Comparison of ENCODE assay signal across 29 cellular contexts in the genomic region with DNA sequence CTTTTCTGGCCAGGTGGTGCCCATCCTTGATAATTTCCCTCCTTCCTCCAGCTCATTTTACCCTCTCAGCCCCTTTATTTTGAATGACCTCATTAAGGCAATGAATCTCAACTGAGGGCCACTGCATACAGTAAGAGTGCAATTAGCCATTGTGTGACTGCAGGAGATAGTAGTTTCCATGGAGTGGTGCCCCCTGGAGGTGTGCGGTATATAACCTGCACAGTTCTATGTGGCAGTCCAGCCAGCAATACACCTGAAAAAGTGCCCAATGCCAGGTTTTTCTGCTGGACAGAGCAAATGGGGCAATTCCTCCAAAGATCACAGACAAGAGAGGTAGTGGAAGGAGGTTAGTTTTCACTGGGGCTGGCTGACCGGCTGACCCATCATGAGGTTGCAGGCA. TPM values are rescaled to one million over a fixed set of nuclear protein-coding genes. Genes with fewer than 3 reads are reported as not detected.
DNase-seq lines count a peak whose midpoint lies in the region; ATAC-seq and TF ChIP-seq lines count a peak whose summit lies in the region.
"Had no signal": no experiment of that assay in that cellular context is flagged by ENCODE, and none has a peak within 500 bp of the region (broad histone marks: within the 10 kb centered on the region; RNA-seq: fewer than 3 reads in every experiment).

No MANE protein-coding gene starts in this region.

- no peaks in the 10 kb centered on the region for H3K9me3 Mint-ChIP-seq in neural progenitor cell
- H3K9me3 Mint-ChIP-seq in natural killer cell treated with Interleukin-12 subunit alpha and Interleukin-12 subunit beta and Interleukin-15 and Interleukin-18, amount 100 ng/mL, for 72 hours: no peaks in the 10 kb centered on the region
- H3K9me3 Mint-ChIP-seq: activated CD8-positive, alpha-beta T cell treated with anti-CD3 and anti-CD28 coated beads for 36 hours; activated naive CD4-positive, alpha-beta T cell treated with anti-CD3 and anti-CD28 coated beads for 36 hours; activated T-helper 1 cell treated with anti-CD3 and anti-CD28 coated beads, Interleukin-12 subunit alpha, Interleukin-12 subunit beta, Interleukin-2, Interleukin-4 antibody, amounts not matched to agents 30 ng/mL and 10 ng/mL and 1 ng/mL, durations not matched to agents 14 hours and 24 hours and 36 hours; memory B cell had no signal

- H3K27me3 Mint-ChIP-seq in neural progenitor cell (ENCODE audit: insufficient read depth, low read depth): peaks cover 4% of the 10 kb centered on the region
- peaks cover 5 to 9% of the 10 kb centered on the region in 2 donors for H3K27me3 Mint-ChIP-seq in natural killer cell treated with Interleukin-12 subunit alpha and Interleukin-12 subunit beta and Interleukin-15 and Interleukin-18, amount 100 ng/mL, for 72 hours
- H3K27me3 Mint-ChIP-seq: activated CD8-positive, alpha-beta T cell treated with anti-CD3 and anti-CD28 coated beads for 36 hours had no signal

- CTCF ChIA-PET in A673 (lab: Charles Lee): no interaction called here
- CTCF ChIA-PET in PC-3 (lab: Charles Lee): no interaction called here

- H3K27ac Mint-ChIP-seq in neural progenitor cell: no peak overlapping the region
- H3K27ac Mint-ChIP-seq in natural killer cell treated with Interleukin-12 subunit alpha and Interleukin-12 subunit beta and Interleukin-15 and Interleukin-18, amount 100 ng/mL, for 72 hours: no peak overlapping the region
- H3K27ac Mint-ChIP-seq: activated CD8-positive, alpha-beta T cell treated with anti-CD3 and anti-CD28 coated beads for 36 hours; activated naive CD4-positive, alpha-beta T cell treated with anti-CD3 and anti-CD28 coated beads for 36 hours; activated T-helper 1 cell treated with anti-CD3 and anti-CD28 coated beads, Interleukin-12 subunit alpha, Interleukin-12 subunit beta, Interleukin-2, Interleukin-4 antibody, amounts not matched to agents 30 ng/mL and 10 ng/mL and 1 ng/mL, durations not matched to agents 14 hours and 24 hours and 36 hours; memory B cell had no signal

- no peak overlapping the region for H3K27ac ChIP-seq in A673 (ENCODE audit: low read depth, low read length, poor library complexity, severe bottlenecking)
- H3K27ac ChIP-seq in DOHH2 (ENCODE audit: low read depth, low read length): no peak overlapping the region
- H3K27ac ChIP-seq in PC-3 (ENCODE audit: low read length): no peak overlapping the region
- H3K27ac ChIP-seq in neural progenitor cell: no peak overlapping the region
- no peak overlapping the region for H3K27ac ChIP-seq in effector memory CD4-positive, alpha-beta T cell (ENCODE audit: insufficient read depth, low read length, poor library complexity, severe bottlenecking)
- H3K27ac ChIP-seq: pancreas, spleen, testis, uterus had no signal

- no peak overlapping the region for H3K4me3 Mint-ChIP-seq in neural progenitor cell
- no peak overlapping the region for H3K4me3 Mint-ChIP-seq in natural killer cell treated with Interleukin-12 subunit alpha and Interleukin-12 subunit beta and Interleukin-15 and Interleukin-18, amount 100 ng/mL, for 72 hours
- H3K4me3 Mint-ChIP-seq: activated CD8-positive, alpha-beta T cell treated with anti-CD3 and anti-CD28 coated beads for 36 hours; activated naive CD4-positive, alpha-beta T cell treated with anti-CD3 and anti-CD28 coated beads for 36 hours; activated T-helper 1 cell treated with anti-CD3 and anti-CD28 coated beads, Interleukin-12 subunit alpha, Interleukin-12 subunit beta, Interleukin-2, Interleukin-4 antibody, amounts not matched to agents 30 ng/mL and 10 ng/mL and 1 ng/mL, durations not matched to agents 14 hours and 24 hours and 36 hours; memory B cell had no signal

- H3K4me3 ChIP-seq in A673 (ENCODE audit: low read depth, low read length, poor library complexity, severe bottlenecking): no peak overlapping the region
- no peak overlapping the region for H3K4me3 ChIP-seq in DOHH2 (ENCODE audit: low read length)
- H3K4me3 ChIP-seq in PC-3 (ENCODE audit: low read length): no peak overlapping the region
- no peak overlapping the region for H3K4me3 ChIP-seq in neural progenitor cell
- no peak overlapping the region for H3K4me3 ChIP-seq in effector memory CD4-positive, alpha-beta T cell (ENCODE audit: insufficient read depth, low read depth, low read length, poor library complexity, severe bottlenecking)
- H3K4me3 ChIP-seq: pancreas, Peyer's patch, spleen, testis, uterus had no signal

- POLR2A ChIA-PET in A673 (lab: Charles Lee; ENCODE audit: low non-redundant PET) (no interaction called here), PC-3 (lab: Charles Lee; ENCODE audit: unreplicated experiment) (no interaction called here)

- H3K9me3 ChIP-seq in A673 (ENCODE audit: low read depth, low read length, poor library complexity, severe bottlenecking) (no peaks in the 10 kb centered on the region), DOHH2 (ENCODE audit: control insufficient read depth, insufficient read depth, low read length) (no peaks in the 10 kb centered on the region), PC-3 (ENCODE audit: low read length) (no peaks in the 10 kb centered on the region), neural progenitor cell (ENCODE audit: low read depth) (no peaks in the 10 kb centered on the region)
- H3K9me3 ChIP-seq in effector memory CD4-positive, alpha-beta T cell (ENCODE audit: control insufficient read depth, low read length): no peaks in the 10 kb centered on the region
- H3K9me3 ChIP-seq: BE2C, pancreas, Peyer's patch, spleen, testis, uterus had no signal

- peaks cover 11% of the 10 kb centered on the region for H3K4me1 Mint-ChIP-seq in neural progenitor cell
- no peaks in the 10 kb centered on the region for H3K4me1 Mint-ChIP-seq in natural killer cell treated with Interleukin-12 subunit alpha and Interleukin-12 subunit beta and Interleukin-15 and Interleukin-18, amount 100 ng/mL, for 72 hours (ENCODE audit: low read depth in 2 of 2)
- H3K4me1 Mint-ChIP-seq: memory B cell had no signal

- DNase-seq in A673 (ENCODE audit: low spot score) (no peak), PC-3 (no peak), neural progenitor cell (ENCODE audit: low spot score) (no peak), NCI-H1417 (lab: John Stamatoyannopoulos, UW) (no peak)
- DNase-seq in effector memory CD4-positive, alpha-beta T cell: no peak
- no peak for DNase-seq in natural killer cell treated with Interleukin-12 subunit alpha and Interleukin-12 subunit beta and Interleukin-15 and Interleukin-18, amount 100 ng/mL, for 72 hours (ENCODE audit: low spot score)
- DNase-seq: activated CD8-positive, alpha-beta memory T cell treated with anti-CD3 and anti-CD28 coated beads, Interleukin-2, amount 50 U/mL, for 48 hours; activated CD8-positive, alpha-beta T cell treated with anti-CD3 and anti-CD28 coated beads for 36 hours; activated naive CD4-positive, alpha-beta T cell treated with anti-CD3 and anti-CD28 coated beads for 36 hours; BE2C; cerebellar nuclear complex; hypothalamus; NCI-H1048; NCI-H187 treated with DMSO at 0.1 percent for 48 hours; NCI-H2227 treated with DMSO at 0.1 percent for 48 hours; NCI-H526; pancreas; Peyer's patch; SHP77 treated with DMSO at 0.1 percent for 48 hours; spleen; stimulated activated CD4-positive, alpha-beta T cell treated with anti-CD3 and anti-CD28 coated beads, Interleukin-2, amount 100 ng/mL, for 24 hours; stimulated activated naive CD8-positive, alpha-beta T cell treated with anti-CD3 and anti-CD28 coated beads, Interleukin-15, Interleukin-2, amounts not matched to agents 100 U/mL and 50 U/mL, for 24 hours; testis; uterus had no signal

- H3K9ac ChIP-seq in PC-3 (ENCODE audit: low read length): no peak overlapping the region
- H3K9ac ChIP-seq in neural progenitor cell: no peak overlapping the region

- H4K20me1 ChIP-seq in DOHH2 (ENCODE audit: control insufficient read depth, insufficient read depth, low read depth, low read length): no peaks in the 10 kb centered on the region
- H4K20me1 ChIP-seq in PC-3 (ENCODE audit: low read length): no peaks in the 10 kb centered on the region
- no peaks in the 10 kb centered on the region for H4K20me1 ChIP-seq in neural progenitor cell (ENCODE audit: low read depth)

- intact Hi-C loops in A673 (cut with micrococcal nuclease; ENCODE audit: unreplicated experiment) (no loop called here), PC-3 (cut with micrococcal nuclease) (no loop called here)

- no peak overlapping the region for H3K4me2 ChIP-seq in DOHH2 (ENCODE audit: low read length)
- no peak overlapping the region for H3K4me2 ChIP-seq in PC-3 (ENCODE audit: low read length)
- H3K4me2 ChIP-seq in neural progenitor cell: no peak overlapping the region

- H2AFZ ChIP-seq in PC-3 (ENCODE audit: low read length) (no peak overlapping the region), neural progenitor cell (replicated peaks) (no peak overlapping the region)

- H3K27me3 ChIP-seq in A673 (replicated peaks; ENCODE audit: insufficient read depth, low read depth, low read length, poor library complexity): no peaks in the 10 kb centered on the region
- H3K27me3 ChIP-seq in DOHH2 (ENCODE audit: control insufficient read depth, low read length): 0 out of 2 replicates have a peak, but pooled peaks cover 2% of the 10 kb centered on the region
- peaks cover 25% of the 10 kb centered on the region for H3K27me3 ChIP-seq in PC-3 (ENCODE audit: low read length)
- H3K27me3 ChIP-seq in neural progenitor cell: no peaks in the 10 kb centered on the region
- H3K27me3 ChIP-seq in effector memory CD4-positive, alpha-beta T cell (replicated peaks; ENCODE audit: control insufficient read depth, insufficient read depth, low read length, poor library complexity, severe bottlenecking): no peaks in the 10 kb centered on the region
- H3K27me3 ChIP-seq: BE2C, pancreas, Peyer's patch, testis, uterus had no signal

- H3K36me3 ChIP-seq in A673 (ENCODE audit: insufficient read depth, low read length, poor library complexity, severe bottlenecking): no peaks in the 10 kb centered on the region
- H3K36me3 ChIP-seq in DOHH2 (ENCODE audit: control insufficient read depth, low read length): no peaks in the 10 kb centered on the region
- H3K36me3 ChIP-seq in PC-3 (ENCODE audit: low read depth, low read length): no peaks in the 10 kb centered on the region
- no peaks in the 10 kb centered on the region for H3K36me3 ChIP-seq in neural progenitor cell
- no peaks in the 10 kb centered on the region for H3K36me3 ChIP-seq in effector memory CD4-positive, alpha-beta T cell (ENCODE audit: control insufficient read depth, insufficient read depth, low read length)
- H3K36me3 ChIP-seq: BE2C, pancreas, Peyer's patch, spleen, uterus had no signal

- TF ChIP-seq CTCF in A673 (conservative IDR thresholded peaks at IDR 0.05; ENCODE audit: low read depth, low read length) (peak; percentile 34; the same call in 1 of the 2 replicates), DOHH2 (IDR thresholded peaks at IDR 0.05; ENCODE audit: low read depth, low read length, poor library complexity, severe bottlenecking) (peak; percentile 27), PC-3 (conservative IDR thresholded peaks at IDR 0.05; ENCODE audit: low read depth, low read length) (peak; percentile 38; the same call in 1 of the 2 replicates), neural progenitor cell (IDR thresholded peaks at IDR 0.05) (peak; percentile 19)

- H3K9me2 ChIP-seq in DOHH2 (replicated peaks; ENCODE audit: control insufficient read depth, low read length) (no peaks in the 10 kb centered on the region), PC-3 (replicated peaks; ENCODE audit: low read length) (no peaks in the 10 kb centered on the region)

- no peak for ATAC-seq in PC-3
- no peak for ATAC-seq in natural killer cell treated with Interleukin-12 subunit alpha and Interleukin-12 subunit beta and Interleukin-15 and Interleukin-18, amount 100 ng/mL, for 72 hours
- ATAC-seq: activated CD8-positive, alpha-beta T cell treated with anti-CD3 and anti-CD28 coated beads for 36 hours; pancreas; stimulated activated naive CD8-positive, alpha-beta T cell treated with anti-CD3 and anti-CD28 coated beads, Interleukin-15, Interleukin-2, amounts not matched to agents 100 U/mL and 50 U/mL, for 24 hours had no signal

- H3K79me2 ChIP-seq in DOHH2 (ENCODE audit: control insufficient read depth, low read length) (no peaks in the 10 kb centered on the region), PC-3 (ENCODE audit: low read length) (no peaks in the 10 kb centered on the region), neural progenitor cell (ENCODE audit: low read depth) (no peaks in the 10 kb centered on the region)

- no peaks in the 10 kb centered on the region for H3K36me3 Mint-ChIP-seq in neural progenitor cell
- no peaks in the 10 kb centered on the region for H3K36me3 Mint-ChIP-seq in natural killer cell treated with Interleukin-12 subunit alpha and Interleukin-12 subunit beta and Interleukin-15 and Interleukin-18, amount 100 ng/mL, for 72 hours
- H3K36me3 Mint-ChIP-seq: memory B cell had no signal

- H3K4me1 ChIP-seq in A673 (ENCODE audit: insufficient read depth, low read length, poor library complexity, severe bottlenecking) (no peaks in the 10 kb centered on the region), DOHH2 (ENCODE audit: control insufficient read depth, low read length) (no peaks in the 10 kb centered on the region), PC-3 (ENCODE audit: insufficient read depth, low read length) (no peaks in the 10 kb centered on the region), neural progenitor cell (peaks cover 9% of the 10 kb centered on the region)
- H3K4me1 ChIP-seq in effector memory CD4-positive, alpha-beta T cell (ENCODE audit: control insufficient read depth, insufficient read depth, low read length, poor library complexity, severe bottlenecking): no peaks in the 10 kb centered on the region
- H3K4me1 ChIP-seq: BE2C, pancreas, Peyer's patch, spleen, testis, uterus had no signal

- BruUV-seq in A673 (replicated peaks; lab: Mats Ljungman, UMichigan) (no TSS peak), PC-3 (replicated peaks; lab: Mats Ljungman, UMichigan) (no TSS peak)

- no peaks in the 10 kb centered on the region for H3F3A ChIP-seq in DOHH2 (ENCODE audit: control insufficient read depth, insufficient read depth)
- no peaks in the 10 kb centered on the region for H3F3A ChIP-seq in PC-3 (ENCODE audit: low read length, unreplicated experiment)
- H3F3A ChIP-seq in neural progenitor cell (ENCODE audit: low read depth): no peaks in the 10 kb centered on the region

RNA-seq across cellular contexts. Expression of a gene that starts 25.9 kb away (rescaled TPM):
- total RNA-seq in A673 (2021): not detected in 2 replicates
- 2.6 and 4.8 TPM in 2 replicates for total RNA-seq in PC-3 (2014; rRNA removed)
- not detected in 2 replicates for total RNA-seq in neural progenitor cell (ENCODE audit: low replicate concordance)
- not detected for total RNA-seq in natural killer cell treated with Interleukin-12 subunit alpha and Interleukin-12 subunit beta and Interleukin-15 and Interleukin-18, amount 100 ng/mL, for 72 hours
- total RNA-seq: activated CD8-positive, alpha-beta T cell treated with anti-CD3 and anti-CD28 coated beads for 36 hours; activated naive CD4-positive, alpha-beta T cell treated with anti-CD3 and anti-CD28 coated beads for 36 hours; activated T-helper 1 cell treated with anti-CD3 and anti-CD28 coated beads, Interleukin-12 subunit alpha, Interleukin-12 subunit beta, Interleukin-2, Interleukin-4 antibody, amounts not matched to agents 30 ng/mL and 10 ng/mL and 1 ng/mL, durations not matched to agents 14 hours and 24 hours and 36 hours; fibroblast of lung; pancreas; Peyer's patch; T-helper 2 cell treated with Interferon-gamma antibody and Interleukin-4, amounts not matched to agents 100 ng/mL and 5 ng/mL, for 36 hours; uterus had no signal

RNA-seq across cellular contexts. Expression of a gene that starts 43.9 kb away (rescaled TPM):
- total RNA-seq in A673 (2021) (25.7 and 30.2 TPM in 2 replicates), PC-3 (2014; rRNA removed) (0.29 and 0.47 TPM in 2 replicates), neural progenitor cell (ENCODE audit: low replicate concordance) (2.2 and 3.4 TPM in 2 replicates)
- not detected for total RNA-seq in natural killer cell treated with Interleukin-12 subunit alpha and Interleukin-12 subunit beta and Interleukin-15 and Interleukin-18, amount 100 ng/mL, for 72 hours
- total RNA-seq: activated CD8-positive, alpha-beta T cell treated with anti-CD3 and anti-CD28 coated beads for 36 hours; activated naive CD4-positive, alpha-beta T cell treated with anti-CD3 and anti-CD28 coated beads for 36 hours; activated T-helper 1 cell treated with anti-CD3 and anti-CD28 coated beads, Interleukin-12 subunit alpha, Interleukin-12 subunit beta, Interleukin-2, Interleukin-4 antibody, amounts not matched to agents 30 ng/mL and 10 ng/mL and 1 ng/mL, durations not matched to agents 14 hours and 24 hours and 36 hours; T-helper 2 cell treated with Interferon-gamma antibody and Interleukin-4, amounts not matched to agents 100 ng/mL and 5 ng/mL, for 36 hours had no signal
